In genomic region chr9:129174724-129175514, GRCh38 we compare ENCODE assay signal across 1 cellular context.
TF ChIP-seq lines count a peak whose summit lies in the region.

No MANE protein-coding gene starts in this region.

TF ChIP-seq in HepG2, 621 proteins besides CTCF, POLR2A, EP300 and RAD21 (continued from another document):
- no peak for TF ChIP-seq NFAT5 (CRISPR knock-in tag; IDR thresholded peaks at IDR 0.05)
- no peak for TF ChIP-seq TBX3 (IDR thresholded peaks at IDR 0.05; ENCODE audit: borderline replicate concordance)
- TF ChIP-seq ZNF543 (CRISPR knock-in tag; IDR thresholded peaks at IDR 0.05): no peak; the same call in 1 of the 2 replicates
- peak; percentile 48; the same call in 1 of the 2 replicates for TF ChIP-seq ZNF687 (CRISPR knock-in tag; IDR thresholded peaks at IDR 0.05)
- no peak for TF ChIP-seq ZNF451 (CRISPR knock-in tag; IDR thresholded peaks at IDR 0.05)
- TF ChIP-seq ZNF75D (CRISPR knock-in tag; IDR thresholded peaks at IDR 0.05; ENCODE audit: borderline replicate concordance): no peak
- 0 out of 2 replicates have a peak, but pooled peaks have one; percentile 2 for TF ChIP-seq MYNN (CRISPR knock-in tag; IDR thresholded peaks at IDR 0.05; ENCODE audit: low read depth)
- no peak for TF ChIP-seq HNF4G (IDR thresholded peaks at IDR 0.05; ENCODE audit: borderline replicate concordance, low read depth, low read length)
- no peak for TF ChIP-seq HNF4G (CRISPR knock-in tag; IDR thresholded peaks at IDR 0.05; ENCODE audit: borderline replicate concordance, low read depth)
- peak; percentile 54; the same call in 1 of the 2 replicates for TF ChIP-seq ZNF580 (CRISPR knock-in tag; IDR thresholded peaks at IDR 0.05; ENCODE audit: borderline replicate concordance, low read depth)
- no peak for TF ChIP-seq GPN1 (CRISPR knock-in tag; IDR thresholded peaks at IDR 0.05; ENCODE audit: borderline replicate concordance)
- no peak for TF ChIP-seq ELK4 (CRISPR knock-in tag; IDR thresholded peaks at IDR 0.05; ENCODE audit: borderline replicate concordance)
- no peak for TF ChIP-seq CREB1 (IDR thresholded peaks at IDR 0.05)
- TF ChIP-seq CREB1 (CRISPR knock-in tag; IDR thresholded peaks at IDR 0.05): no peak
- no peak for TF ChIP-seq NFRKB (IDR thresholded peaks at IDR 0.05)
- TF ChIP-seq TRIM24 (CRISPR knock-in tag; IDR thresholded peaks at IDR 0.05): no peak
- TF ChIP-seq TBL1XR1 (IDR thresholded peaks at IDR 0.05; ENCODE audit: borderline replicate concordance, low read length, partially characterized antibody): no peak
- TF ChIP-seq RFX3 (CRISPR knock-in tag; IDR thresholded peaks at IDR 0.05): no peak
- peak; percentile 17; the same call in 1 of the 2 replicates for TF ChIP-seq HIVEP1 (CRISPR knock-in tag; IDR thresholded peaks at IDR 0.05)
- TF ChIP-seq XBP1 (CRISPR knock-in tag; IDR thresholded peaks at IDR 0.05): no peak
- no peak for TF ChIP-seq GLI4 (CRISPR knock-in tag; IDR thresholded peaks at IDR 0.05; ENCODE audit: borderline replicate concordance)
- no peak for TF ChIP-seq SIX4 (CRISPR knock-in tag; IDR thresholded peaks at IDR 0.05)
- TF ChIP-seq ZNF878 (CRISPR knock-in tag; IDR thresholded peaks at IDR 0.05): 0 out of 2 replicates have a peak, but pooled peaks have one; percentile 22
- TF ChIP-seq ELF3 (CRISPR knock-in tag; IDR thresholded peaks at IDR 0.05): 0 out of 2 replicates have a peak, but pooled peaks have one; percentile 20
- TF ChIP-seq NCOA2 (CRISPR knock-in tag; IDR thresholded peaks at IDR 0.05): 0 out of 2 replicates have a peak, but pooled peaks have one; percentile 9
- 0 out of 2 replicates have a peak, but pooled peaks have one; percentile 12 for TF ChIP-seq ZNF776 (CRISPR knock-in tag; IDR thresholded peaks at IDR 0.05)
- TF ChIP-seq FUBP1 (CRISPR knock-in tag; IDR thresholded peaks at IDR 0.05; ENCODE audit: borderline replicate concordance): no peak
- no peak for TF ChIP-seq ETV6 (CRISPR knock-in tag; conservative IDR thresholded peaks at IDR 0.05)
- no peak for TF ChIP-seq NFATC3 (CRISPR knock-in tag; IDR thresholded peaks at IDR 0.05)
- no peak for TF ChIP-seq NR3C1 (CRISPR knock-in tag; IDR thresholded peaks at IDR 0.05)
- TF ChIP-seq HOXA3 (CRISPR knock-in tag; IDR thresholded peaks at IDR 0.05): 0 out of 2 replicates have a peak, but pooled peaks have one; percentile 27
- TF ChIP-seq IKZF1 (IDR thresholded peaks at IDR 0.05): no peak
- no peak for TF ChIP-seq ZIK1 (CRISPR knock-in tag; IDR thresholded peaks at IDR 0.05; ENCODE audit: borderline replicate concordance, low read depth)
- 0 out of 2 replicates have a peak, but pooled peaks have one; percentile 41 for TF ChIP-seq ZSCAN22 (CRISPR knock-in tag; IDR thresholded peaks at IDR 0.05)
- peak in 1 of 2 experiments; percentile 33; a peak in 2 of 4 replicates for TF ChIP-seq HMGXB4 (CRISPR knock-in tag; IDR thresholded peaks at IDR 0.05; ENCODE audit: borderline replicate concordance in 1 of 2, low read depth in 1 of 2)
- TF ChIP-seq PRPF4 (IDR thresholded peaks at IDR 0.05; ENCODE audit: low read depth, low read length, poor library complexity, severe bottlenecking): no peak
TF ChIP-seq in HepG2: peak in this region for 94.
